In the genomic region with DNA sequence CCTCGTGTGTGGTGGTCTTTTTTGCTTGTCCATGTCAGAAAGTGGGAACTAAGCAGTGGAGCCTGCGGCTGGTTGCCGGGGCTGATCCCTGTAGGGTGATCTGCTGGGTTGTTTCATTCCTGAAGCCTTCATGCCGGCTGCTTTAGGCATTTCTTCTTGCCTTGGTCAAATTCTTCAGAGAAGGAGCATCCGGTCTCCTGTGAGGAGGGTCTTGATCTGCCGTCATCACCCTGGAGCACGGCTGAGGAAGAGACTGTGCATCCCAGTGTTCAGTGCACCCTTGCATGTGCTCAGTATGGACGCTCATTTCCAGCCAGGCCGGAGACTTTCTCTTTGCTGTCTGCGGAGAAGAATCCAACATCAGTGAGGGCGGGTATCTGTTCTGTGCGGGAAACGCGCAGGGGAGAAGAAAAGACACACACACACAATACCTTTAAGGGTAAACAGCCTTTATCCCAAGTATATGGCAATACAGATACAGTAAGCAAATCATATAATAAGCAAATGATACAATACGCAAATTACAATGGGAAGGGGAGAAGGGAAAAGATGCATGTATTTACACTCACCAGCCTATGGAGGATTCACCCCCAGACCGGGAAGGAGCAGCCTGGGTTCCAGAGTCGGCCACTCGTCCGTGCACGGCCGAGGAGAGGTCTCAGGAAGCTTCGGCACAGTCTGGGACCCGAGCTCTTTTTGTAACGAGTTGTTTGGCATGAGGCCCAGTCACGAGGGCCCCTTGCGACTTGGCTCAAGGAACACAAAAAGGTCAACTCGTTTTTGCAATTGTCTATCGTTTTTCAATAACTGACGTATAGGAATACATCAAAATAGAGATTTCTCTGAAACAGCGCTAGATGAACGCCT, we compare ENCODE assay signal across 21 cellular contexts.
"Had no signal": no experiment of that assay in that cellular context is flagged by ENCODE, and none has a peak within 500 bp of the region (broad histone marks: within the 10 kb centered on the region; RNA-seq: fewer than 3 reads in every experiment).

No MANE protein-coding gene starts in this region.

- DNase-seq: activated B cell treated with CpG ODN at 0.5 μM for 24 hours; activated CD4-positive, alpha-beta T cell treated with anti-CD3 and anti-CD28 coated beads for 36 hours; activated CD4-positive, alpha-beta T cell treated with anti-CD3 and anti-CD28 coated beads, Interleukin-2, amount 50 U/mL, for 4 hours; activated CD8-positive, alpha-beta memory T cell treated with anti-CD3 and anti-CD28 coated beads for 24 hours; activated CD8-positive, alpha-beta memory T cell treated with anti-CD3 and anti-CD28 coated beads, Interleukin-2, amount 50 U/mL, for 4 hours; activated naive CD4-positive, alpha-beta T cell; activated T-cell treated with anti-CD3 and anti-CD28 coated beads, Interleukin-2, amount 50 U/mL, for 4 hours; adrenal gland; brain microvascular endothelial cell; effector CD4-positive, alpha-beta T cell; erythroblast; foreskin keratinocyte; left ventricle myocardium inferior; naive thymus-derived CD8-positive, alpha-beta T cell; ovary; psoas muscle; spleen; stimulated activated CD4-positive, alpha-beta T cell treated with anti-CD3 and anti-CD28 coated beads, Interleukin-4, amount 100 ng/mL, for 24 hours; stimulated activated naive CD8-positive, alpha-beta T cell treated with anti-CD3 and anti-CD28 coated beads, Interleukin-15, Interleukin-2, amounts not matched to agents 100 U/mL and 50 U/mL, for 24 hours; T1000; upper lobe of right lung had no signal
